Comparison of ENCODE assay signal across 1 cellular context in the genomic region with DNA sequence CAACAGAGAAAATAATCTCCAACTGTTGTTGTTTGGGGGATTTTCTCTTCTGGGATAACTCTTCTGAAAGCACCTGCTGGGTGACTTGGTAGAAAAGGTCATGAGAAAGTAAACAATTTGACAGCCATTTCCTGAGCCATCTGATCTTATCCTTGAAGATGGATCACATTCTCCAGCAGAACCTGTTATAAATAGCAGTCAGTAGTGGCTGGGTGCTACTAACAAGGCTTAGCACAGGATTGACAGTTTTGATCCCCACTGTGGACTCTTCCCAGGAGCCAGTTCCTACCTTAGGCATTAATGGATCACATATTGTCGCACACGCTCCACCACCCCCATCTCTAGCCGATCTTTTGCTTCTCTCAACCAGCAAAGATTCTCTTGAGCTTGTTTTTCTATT.
TF ChIP-seq lines count a peak whose summit lies in the region.

No MANE protein-coding gene starts in this region.

TF ChIP-seq in endothelial cell of umbilical vein, 7 proteins besides CTCF, POLR2A, EP300 and RAD21 (continued from another document):
- TF ChIP-seq MAX (IDR thresholded peaks at IDR 0.05; ENCODE audit: insufficient read depth, insufficient read length) (no peak), FOS (IDR thresholded peaks at IDR 0.05; ENCODE audit: borderline replicate concordance, insufficient read depth, low read length) (no peak), GATA2 (IDR thresholded peaks at IDR 0.05; ENCODE audit: insufficient read depth, insufficient read length, low read depth, low read length) (no peak), EZH2 (IDR thresholded peaks at IDR 0.05; ENCODE audit: borderline replicate concordance, low read depth, low read length, severe bottlenecking) (no peak)
